ENCODE assay signal across 16 cellular contexts in genomic region chr1:167618789-167619188, GRCh38. TPM values are rescaled to one million over a fixed set of nuclear protein-coding genes. Genes with fewer than 3 reads are reported as not detected.
DNase-seq lines count a peak whose midpoint lies in the region; ATAC-seq lines count a peak whose summit lies in the region.
"Had no signal": no experiment of that assay in that cellular context is flagged by ENCODE, and none has a peak within 500 bp of the region (broad histone marks: within the 10 kb centered on the region; RNA-seq: fewer than 3 reads in every experiment).

No MANE protein-coding gene starts in this region.

- peak overlapping the region; percentile 12 to 66 for H3K4me3 Mint-ChIP-seq in activated T-cell treated with anti-CD3 and anti-CD28 coated beads, Interleukin-2, amount 50 U/mL, for 72 hours
- peak overlapping the region; percentile 0 for H3K4me3 Mint-ChIP-seq in activated naive CD8-positive, alpha-beta T cell treated with anti-CD3 and anti-CD28 coated beads, Interleukin-2, amount 10 ng/mL, durations not matched to agents 7 days and 5 days
- peak overlapping the region; percentile 47 for H3K4me3 Mint-ChIP-seq in stimulated activated effector memory CD8-positive, alpha-beta T cell treated with anti-CD3 and anti-CD28 coated beads, Interleukin-12 subunit alpha, Interleukin-12 subunit beta, amount 100 ng/mL, for 72 hours
- H3K4me3 Mint-ChIP-seq: H9, mesothelial cell of epicardium had no signal

- peaks cover 1 to 11% of the 10 kb centered on the region in 2 donors for H3K36me3 Mint-ChIP-seq in activated T-cell treated with anti-CD3 and anti-CD28 coated beads, Interleukin-2, amount 50 U/mL, for 72 hours (ENCODE audit: insufficient read depth in 2 of 2)
- H3K36me3 Mint-ChIP-seq in activated naive CD8-positive, alpha-beta T cell treated with anti-CD3 and anti-CD28 coated beads, Interleukin-2, amount 10 ng/mL, durations not matched to agents 7 days and 5 days: peaks cover 19% of the 10 kb centered on the region
- no peaks in the 10 kb centered on the region for H3K36me3 Mint-ChIP-seq in stimulated activated effector memory CD8-positive, alpha-beta T cell treated with anti-CD3 and anti-CD28 coated beads, Interleukin-12 subunit alpha, Interleukin-12 subunit beta, amount 100 ng/mL, for 72 hours
- H3K36me3 Mint-ChIP-seq: mesothelial cell of epicardium had no signal

- H3K27ac ChIP-seq in KOPT-K1 (ENCODE audit: low read depth, low read length, poor library complexity, severe bottlenecking): peak overlapping the region; percentile 86
- H3K27ac ChIP-seq: KMS-11 had no signal

- H3K9me3 ChIP-seq in KOPT-K1 (ENCODE audit: insufficient read depth, low read length, poor library complexity, severe bottlenecking): peaks cover 15% of the 10 kb centered on the region

- DNase-seq in activated T-cell treated with anti-CD3 and anti-CD28 coated beads, Interleukin-2, amount 50 U/mL, for 72 hours: no peak
- DNase-seq in activated T-cell treated with anti-CD3 and anti-CD28 coated beads, Interleukin-2, amount 50 U/mL, for 1 hour: no peak
- DNase-seq in activated naive CD8-positive, alpha-beta T cell treated with anti-CD3 and anti-CD28 coated beads, Interleukin-2, amount 10 ng/mL, durations not matched to agents 7 days and 5 days: no peak
- no peak for DNase-seq in stimulated activated effector memory CD8-positive, alpha-beta T cell treated with anti-CD3 and anti-CD28 coated beads, Interleukin-12 subunit alpha, Interleukin-12 subunit beta, amount 100 ng/mL, for 72 hours (ENCODE audit: low spot score in 2 of 2)
- DNase-seq in SHP77 (lab: John Stamatoyannopoulos, UW) (no peak), NCI-H510A treated with DMSO at 0.1 percent for 48 hours (lab: John Stamatoyannopoulos, UW) (no peak)
- DNase-seq: activated CD4-positive, alpha-beta T cell treated with anti-CD3 and anti-CD28 coated beads, Interleukin-2, amount 50 U/mL, for 48 hours; H9; NCI-H1694; NCI-H526 treated with DMSO at 0.1 percent for 48 hours; RPMI8226 had no signal

- ATAC-seq in activated T-cell treated with anti-CD3 and anti-CD28 coated beads, Interleukin-2, amount 50 U/mL, for 72 hours (replicated peaks in 1 of 2): no peak
- no peak for ATAC-seq in activated naive CD8-positive, alpha-beta T cell treated with anti-CD3 and anti-CD28 coated beads, Interleukin-2, amount 10 ng/mL, durations not matched to agents 7 days and 5 days (ENCODE audit: low read depth)
- no peak for ATAC-seq in stimulated activated effector memory CD8-positive, alpha-beta T cell treated with anti-CD3 and anti-CD28 coated beads, Interleukin-12 subunit alpha, Interleukin-12 subunit beta, amount 100 ng/mL, for 72 hours
- ATAC-seq in GM21515 (IDR thresholded peaks at IDR 0.05; ENCODE audit: unreplicated experiment): no peak

- H3K27ac Mint-ChIP-seq in activated T-cell treated with anti-CD3 and anti-CD28 coated beads, Interleukin-2, amount 50 U/mL, for 72 hours: peak overlapping the region; percentile 35
- H3K27ac Mint-ChIP-seq in activated naive CD8-positive, alpha-beta T cell treated with anti-CD3 and anti-CD28 coated beads, Interleukin-2, amount 10 ng/mL, durations not matched to agents 7 days and 5 days: peak overlapping the region; percentile 94
- H3K27ac Mint-ChIP-seq in stimulated activated effector memory CD8-positive, alpha-beta T cell treated with anti-CD3 and anti-CD28 coated beads, Interleukin-12 subunit alpha, Interleukin-12 subunit beta, amount 100 ng/mL, for 72 hours: peak overlapping the region; percentile 43
- H3K27ac Mint-ChIP-seq: H9, mesothelial cell of epicardium had no signal

- H3K27me3 Mint-ChIP-seq in activated T-cell treated with anti-CD3 and anti-CD28 coated beads, Interleukin-2, amount 50 U/mL, for 72 hours (ENCODE audit: low read depth): no peaks in the 10 kb centered on the region
- no peaks in the 10 kb centered on the region for H3K27me3 Mint-ChIP-seq in activated naive CD8-positive, alpha-beta T cell treated with anti-CD3 and anti-CD28 coated beads, Interleukin-2, amount 10 ng/mL, durations not matched to agents 7 days and 5 days

- peaks cover 51% of the 10 kb centered on the region for H3K4me1 Mint-ChIP-seq in activated T-cell treated with anti-CD3 and anti-CD28 coated beads, Interleukin-2, amount 50 U/mL, for 72 hours (ENCODE audit: low read depth)
- peaks cover 55% of the 10 kb centered on the region for H3K4me1 Mint-ChIP-seq in activated naive CD8-positive, alpha-beta T cell treated with anti-CD3 and anti-CD28 coated beads, Interleukin-2, amount 10 ng/mL, durations not matched to agents 7 days and 5 days
- H3K4me1 Mint-ChIP-seq in stimulated activated effector memory CD8-positive, alpha-beta T cell treated with anti-CD3 and anti-CD28 coated beads, Interleukin-12 subunit alpha, Interleukin-12 subunit beta, amount 100 ng/mL, for 72 hours: peaks cover 32% of the 10 kb centered on the region

- POLR2A ChIA-PET in activated naive CD8-positive, alpha-beta T cell treated with anti-CD3 and anti-CD28 coated beads, Interleukin-2, amount 10 ng/mL, durations not matched to agents 7 days and 5 days (lab: Charles Lee): interaction anchor here (0.8 to 6.0 kb wide), 2 partner anchors 8 to 10 kb away, joined by 3 to 92 read pairs; partner anchors contain the start of gene RCSD1

- no peaks in the 10 kb centered on the region for H3K36me3 ChIP-seq in KOPT-K1 (ENCODE audit: insufficient read depth, low read length)

- H3K9me3 Mint-ChIP-seq in activated T-cell treated with anti-CD3 and anti-CD28 coated beads, Interleukin-2, amount 50 U/mL, for 72 hours: peaks cover 0 to 5% of the 10 kb centered on the region in 2 donors
- peaks cover 5% of the 10 kb centered on the region for H3K9me3 Mint-ChIP-seq in activated naive CD8-positive, alpha-beta T cell treated with anti-CD3 and anti-CD28 coated beads, Interleukin-2, amount 10 ng/mL, durations not matched to agents 7 days and 5 days
- no peaks in the 10 kb centered on the region for H3K9me3 Mint-ChIP-seq in stimulated activated effector memory CD8-positive, alpha-beta T cell treated with anti-CD3 and anti-CD28 coated beads, Interleukin-12 subunit alpha, Interleukin-12 subunit beta, amount 100 ng/mL, for 72 hours

RNA-seq across cellular contexts. Expression of gene RCSD1, which starts 11.2 kb away (rescaled TPM):
- 10 to 100 TPM; 62.0 to 69.5 TPM for total RNA-seq in activated T-cell treated with anti-CD3 and anti-CD28 coated beads, Interleukin-2, amount 50 U/mL, for 72 hours
- 100 to 1,000 TPM; 131 to 133 TPM for total RNA-seq in activated naive CD8-positive, alpha-beta T cell treated with anti-CD3 and anti-CD28 coated beads, Interleukin-2, amount 10 ng/mL, durations not matched to agents 7 days and 5 days
- total RNA-seq: osteocyte had no signal

Comparison
In these comparisons a context has a peak if more than half of its experiments do, and no peak if none do; other contexts are left out.
1. H3K27ac Mint-ChIP-seq: peak in every context shown above with its lines; median percentile 94 in activated naive CD8-positive, alpha-beta T cell treated with anti-CD3 and anti-CD28 coated beads, Interleukin-2, amount 10 ng/mL, durations not matched to agents 7 days and 5 days; 43 in stimulated activated effector memory CD8-positive, alpha-beta T cell treated with anti-CD3 and anti-CD28 coated beads, Interleukin-12 subunit alpha, Interleukin-12 subunit beta, amount 100 ng/mL, for 72 hours; 35 in activated T-cell treated with anti-CD3 and anti-CD28 coated beads, Interleukin-2, amount 50 U/mL, for 72 hours.